Comparison of ENCODE assay signal across 34 cellular contexts in genomic region chr15:37628507-37628906, GRCh38.
"Had no signal": no experiment of that assay in that cellular context is flagged by ENCODE, and none has a peak within 500 bp of the region (broad histone marks: within the 10 kb centered on the region; RNA-seq: fewer than 3 reads in every experiment).

No MANE protein-coding gene starts in this region.

- H3K9me3 ChIP-seq: MG63 had no signal

- H3K36me3 ChIP-seq: MG63 had no signal

- H3K27me3 ChIP-seq: MG63 had no signal

- H3K4me3 ChIP-seq: MG63 had no signal

- DNase-seq: Karpas-422, Kasumi-1, MG63, MM.1S, MV-4-11, NCI-H1048, NCI-H1092, NCI-H1092 treated with DMSO at 0.1 percent for 48 hours, NCI-H1105, NCI-H1105 treated with DMSO at 0.1 percent for 48 hours, NCI-H1417 treated with DMSO at 0.1 percent for 48 hours, NCI-H1436, NCI-H1436 treated with DMSO at 0.1 percent for 48 hours, NCI-H146, NCI-H1694, NCI-H1694 treated with DMSO at 0.1 percent for 48 hours, NCI-H187, NCI-H187 treated with DMSO at 0.1 percent for 48 hours, NCI-H1930, NCI-H2029, NCI-H2029 treated with DMSO at 0.1 percent for 48 hours, NCI-H2081, NCI-H2081 treated with DMSO at 0.1 percent for 48 hours, NCI-H2107, NCI-H2171, NCI-H2171 treated with DMSO at 0.1 percent for 48 hours, NCI-H2227 treated with DMSO at 0.1 percent for 48 hours, NCI-H226, NCI-H345, NCI-H446, NCI-H446 treated with DMSO at 0.1 percent for 48 hours, NCI-H510A, NCI-H510A treated with DMSO at 0.1 percent for 48 hours, NCI-H524 had no signal
